20 cellular contexts compared by ENCODE assay signal in the genomic region with DNA sequence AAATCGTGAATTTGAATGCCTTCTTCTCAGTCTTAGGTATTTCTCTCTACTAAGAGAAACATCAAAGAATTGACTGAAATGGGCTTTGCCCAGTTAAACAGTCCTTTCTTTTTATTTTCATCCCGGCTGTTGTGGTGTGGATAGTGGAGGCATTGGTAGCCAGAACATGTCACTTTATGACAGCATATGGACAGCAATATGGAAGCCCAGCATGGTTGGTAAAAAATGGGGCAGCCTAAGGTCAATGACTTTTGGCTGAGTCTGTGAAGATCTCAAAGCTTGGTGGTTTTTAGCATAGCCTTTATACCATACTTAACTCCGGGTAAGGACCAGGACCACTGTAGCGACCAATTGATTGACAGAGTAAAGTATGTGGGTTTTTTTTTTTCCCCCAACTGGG. TPM values are rescaled to one million over a fixed set of nuclear protein-coding genes. Genes with fewer than 3 reads are reported as not detected.
DNase-seq lines count a peak whose midpoint lies in the region; TF ChIP-seq lines count a peak whose summit lies in the region.
"Had no signal": no experiment of that assay in that cellular context is flagged by ENCODE, and none has a peak within 500 bp of the region (broad histone marks: within the 10 kb centered on the region; RNA-seq: fewer than 3 reads in every experiment).

No MANE protein-coding gene starts in this region.

- H4K20me1 ChIP-seq in mammary epithelial cell (ENCODE audit: insufficient read depth, low read length) (peaks cover 3% of the 10 kb centered on the region), neural cell (ENCODE audit: insufficient read depth) (no peaks in the 10 kb centered on the region)

- POLR2A ChIA-PET in MCF 10A (lab: Yijun Ruan, JAX): interaction anchor here (0.6 to 2.0 kb wide), 2 partner anchors 8 to 433 kb away, joined by 3 to 12 read pairs; no protein-coding TSS in a partner anchor

- BruUV-seq in mammary epithelial cell (replicated peaks; lab: Mats Ljungman, UMichigan) (no TSS peak), MCF 10A (replicated peaks; lab: Mats Ljungman, UMichigan) (no TSS peak)

- no peak for TF ChIP-seq EP300 in neural cell (conservative IDR thresholded peaks at IDR 0.05; ENCODE audit: poor library complexity, severe bottlenecking)

- H3K27ac ChIP-seq in mammary epithelial cell (ENCODE audit: insufficient read depth, low read depth, low read length): no peak overlapping the region
- no peak overlapping the region for H3K27ac ChIP-seq in duodenal mucosa (ENCODE audit: low read depth, low read length)
- H3K27ac ChIP-seq in neural cell (ENCODE audit: low read length): no peak overlapping the region
- H3K27ac ChIP-seq: HL-60, Peyer's patch had no signal

- H3K27ac Mint-ChIP-seq in MCF 10A (ENCODE audit: low read depth, unreplicated experiment): no peak overlapping the region

- CTCF ChIA-PET in mammary epithelial cell (lab: Charles Lee; ENCODE audit: low non-redundant PET) (no interaction called here), MCF 10A (lab: Yijun Ruan, JAX) (no interaction called here)

- H3K27me3 Mint-ChIP-seq in MCF 10A (ENCODE audit: insufficient read depth, unreplicated experiment): no peaks in the 10 kb centered on the region

- H3K4me2 ChIP-seq in mammary epithelial cell (ENCODE audit: insufficient read depth, low read depth, low read length) (peak overlapping the region; percentile 98), neural cell (ENCODE audit: low read length) (peak overlapping the region; percentile 66)

- H2AFZ ChIP-seq in mammary epithelial cell (ENCODE audit: low read depth, low read length) (no peak overlapping the region), neural cell (ENCODE audit: low read depth, low read length) (no peak overlapping the region)

- H3K4me1 Mint-ChIP-seq in MCF 10A (ENCODE audit: insufficient read depth, unreplicated experiment): peaks cover 24% of the 10 kb centered on the region

- H3K4me1 ChIP-seq in mammary epithelial cell (ENCODE audit: insufficient read depth, low read length) (peaks cover 15% of the 10 kb centered on the region), duodenal mucosa (ENCODE audit: control insufficient read depth in 1 of 2, insufficient read depth in 2 of 2, low read length in 2 of 2) (peaks cover 9 to 21% of the 10 kb centered on the region in 2 donors)
- H3K4me1 ChIP-seq: Peyer's patch had no signal

- TF ChIP-seq RAD21 in neural cell (conservative IDR thresholded peaks at IDR 0.05): no peak

- in situ Hi-C loops in mammary epithelial cell (cut with MboI; ENCODE audit: low sequenced_read_pairs in 2 of 2): no loop called here

- H3K79me2 ChIP-seq in mammary epithelial cell (ENCODE audit: insufficient read depth, low read length) (peaks cover 80% of the 10 kb centered on the region), neural cell (replicated peaks; ENCODE audit: insufficient read depth, low read length) (peaks cover 74% of the 10 kb centered on the region)

- peak overlapping the region in 2 of 3 experiments; percentile 89 to 90 for H3K4me3 ChIP-seq in mammary epithelial cell (replicated peaks in 1 of 3; ENCODE audit: insufficient read depth in 1 of 3, low read depth in 2 of 3, low read length in 3 of 3)
- 0 out of 2 replicates have a peak overlapping the region, but pooled peaks have one; percentile 6 for H3K4me3 ChIP-seq in GM12865 (ENCODE audit: low read depth, low read length)
- peak overlapping the region; percentile 76 to 81 for H3K4me3 ChIP-seq in duodenal mucosa (ENCODE audit: low read depth in 1 of 2, low read length in 2 of 2)
- H3K4me3 ChIP-seq in neural cell (ENCODE audit: low read length): peak overlapping the region; percentile 88
- no peak overlapping the region for H3K4me3 ChIP-seq in lower leg skin (ENCODE audit: low read depth, poor library complexity, severe bottlenecking)
- H3K4me3 ChIP-seq: MG63 had no signal

- H3K9me3 Mint-ChIP-seq in MCF 10A (ENCODE audit: unreplicated experiment): no peaks in the 10 kb centered on the region
- H3K9me3 Mint-ChIP-seq: CD4-positive, CD25-positive, alpha-beta regulatory T cell had no signal

- dilution Hi-C loops in mammary epithelial cell (cut with HindIII; ENCODE audit: low sequenced_read_pairs): loop anchor here (5.0 kb wide), 1 partner anchor 63 kb away; no protein-coding TSS in a partner anchor

- H3K36me3 Mint-ChIP-seq in MCF 10A (ENCODE audit: insufficient read depth, unreplicated experiment): no peaks in the 10 kb centered on the region
- H3K36me3 Mint-ChIP-seq: CD4-positive, CD25-positive, alpha-beta regulatory T cell had no signal

- H3K9ac ChIP-seq in mammary epithelial cell (ENCODE audit: insufficient read depth, low read length) (no peak overlapping the region), duodenal mucosa (ENCODE audit: low read depth in 1 of 2, low read length in 2 of 2) (no peak overlapping the region), neural cell (ENCODE audit: low read length) (no peak overlapping the region)

- no peaks in the 10 kb centered on the region for H3K9me2 ChIP-seq in neural cell (ENCODE audit: insufficient read depth, low read length)

- no peaks in the 10 kb centered on the region for H3K27me3 ChIP-seq in mammary epithelial cell (ENCODE audit: insufficient read depth, low read length)
- no peaks in the 10 kb centered on the region for H3K27me3 ChIP-seq in duodenal mucosa (ENCODE audit: control insufficient read depth in 1 of 2, insufficient read depth in 2 of 2, low read length in 2 of 2)
- no peaks in the 10 kb centered on the region for H3K27me3 ChIP-seq in neural cell (ENCODE audit: insufficient read depth, low read depth, low read length)
- H3K27me3 ChIP-seq: MG63, Peyer's patch had no signal

- no peak overlapping the region for H3K4me3 Mint-ChIP-seq in MCF 10A (ENCODE audit: unreplicated experiment)

- no peaks in the 10 kb centered on the region for H3F3A ChIP-seq in neural cell (ENCODE audit: insufficient read depth, low read length, poor library complexity, severe bottlenecking)

- no peaks in the 10 kb centered on the region for H3K9me3 ChIP-seq in mammary epithelial cell (replicated peaks; ENCODE audit: insufficient read depth, low read length)
- H3K9me3 ChIP-seq in duodenal mucosa (ENCODE audit: control insufficient read depth in 1 of 2, low read length in 2 of 2): peaks cover 0 to 6% of the 10 kb centered on the region in 2 donors
- no peaks in the 10 kb centered on the region for H3K9me3 ChIP-seq in neural cell (ENCODE audit: low read length)

- H3K36me3 ChIP-seq in mammary epithelial cell (ENCODE audit: insufficient read depth, low read length) (no peaks in the 10 kb centered on the region), duodenal mucosa (ENCODE audit: control insufficient read depth in 1 of 2, insufficient read depth in 2 of 2, low read length in 2 of 2) (no peaks in the 10 kb centered on the region), neural cell (ENCODE audit: insufficient read depth, low read length) (no peaks in the 10 kb centered on the region)
- H3K36me3 ChIP-seq: MG63, Peyer's patch had no signal

- 62% methylated on average over 4 of the region's 4 CpGs for WGBS in mammary epithelial cell (ENCODE audit: low coverage, missing lambda C conversion rate)
- WGBS in lower leg skin, 2 donors: 89 to 90% methylated on average over 4 of the region's 4 CpGs

- DNase-seq in mammary epithelial cell (no peak), MCF 10A (ENCODE audit: unreplicated experiment) (no peak), GM12865 (ENCODE audit: low read depth) (no peak), lower leg skin (ENCODE audit: low spot score in 2 of 2) (no peak), NCI-H1417 (lab: John Stamatoyannopoulos, UW) (no peak), NCI-H146 (lab: John Stamatoyannopoulos, UW) (no peak)
- DNase-seq: CD4-positive, CD25-positive, alpha-beta regulatory T cell; DMS79; GF-D8; GOT3; KG1; MG63; NCI-H1092 treated with DMSO at 0.1 percent for 48 hours; NCI-H187 treated with DMSO at 0.1 percent for 48 hours; NCI-H774; Peyer's patch; Right ventricle myocardium superior had no signal

- TF ChIP-seq POLR2A in lower leg skin (IDR thresholded peaks at IDR 0.05): no peak

- intact Hi-C loops in mammary epithelial cell (cut with micrococcal nuclease): loop anchor here (5.0 kb wide), 1 partner anchor 108 kb away; no protein-coding TSS in a partner anchor
- intact Hi-C loops in MCF 10A (cut with micrococcal nuclease): loop anchor here (5.0 kb wide), 3 partner anchors 58 to 148 kb away; no protein-coding TSS in a partner anchor
- intact Hi-C loops in lower leg skin (cut with DNase I; ENCODE audit: low total_unique reads): no loop called here

- TF ChIP-seq CTCF in mammary epithelial cell (conservative IDR thresholded peaks at IDR 0.05 in 1 of 2, IDR thresholded peaks at IDR 0.05 in 1 of 2; ENCODE audit: extremely low read depth in 1 of 2, insufficient read depth in 1 of 2, low read depth in 1 of 2, low read length in 2 of 2) (no peak), MCF 10A (IDR thresholded peaks at IDR 0.05; ENCODE audit: unreplicated experiment) (no peak), GM12865 (IDR thresholded peaks at IDR 0.05; ENCODE audit: insufficient read depth, low read depth, low read length, missing control alignments) (no peak), neural cell (IDR thresholded peaks at IDR 0.05; ENCODE audit: poor library complexity, severe bottlenecking) (no peak), lower leg skin (IDR thresholded peaks at IDR 0.05) (no peak)

TF ChIP-seq in neural cell, 6 proteins besides CTCF, POLR2A, EP300 and RAD21 (continues in another document):
- TF ChIP-seq EZH2 (IDR thresholded peaks at IDR 0.05; ENCODE audit: borderline replicate concordance, insufficient read depth, low read length, poor library complexity, severe bottlenecking): no peak
- no peak for TF ChIP-seq TAF1 (IDR thresholded peaks at IDR 0.05; ENCODE audit: low read depth)
- no peak for TF ChIP-seq POLR2AphosphoS5 (IDR thresholded peaks at IDR 0.05)
- TF ChIP-seq MXI1 (conservative IDR thresholded peaks at IDR 0.05; ENCODE audit: poor library complexity, severe bottlenecking): no peak
- no peak for TF ChIP-seq SMC3 (conservative IDR thresholded peaks at IDR 0.05; ENCODE audit: poor library complexity)

RNA-seq across cellular contexts. Expression of gene CERS6, which starts 3.2 kb away (rescaled TPM):
- total RNA-seq in mammary epithelial cell (10 to 100 TPM; 34.9 to 74.5 TPM), MCF 10A (2022) (24.3 and 27.4 TPM in 2 replicates), lower leg skin (10 to 100 TPM; 53.7 to 78.3 (median 63.8) TPM)
- polyA plus RNA-seq in mammary epithelial cell (15.4 TPM), neural cell (56.3 and 59.3 TPM in 2 replicates)
- polyA minus RNA-seq in mammary epithelial cell (40.2 TPM), neural cell (163 and 193 TPM in 2 replicates)
